Comparison of ENCODE assay signal across 18 cellular contexts in genomic region chr6:70973591-70973990, GRCh38. TPM values are rescaled to one million over a fixed set of nuclear protein-coding genes. Genes with fewer than 3 reads are reported as not detected.
"Had no signal": no experiment of that assay in that cellular context is flagged by ENCODE, and none has a peak within 500 bp of the region (broad histone marks: within the 10 kb centered on the region; RNA-seq: fewer than 3 reads in every experiment).

No MANE protein-coding gene starts in this region.

- ATAC-seq: stimulated activated naive B cell treated with anti-CD40 and anti-IgM and Interleukin-4, amounts not matched to agents 10 μg/mL and 1 μg/mL and 100 μg/mL, for 72 hours had no signal

- DNase-seq: activated CD4-positive, alpha-beta T cell treated with anti-CD3 and anti-CD28 coated beads, Interleukin-2, amount 50 U/mL, for 4 hours; activated gamma-delta T cell treated with Interleukin-2 at 50 U/mL for 16 hours; foreskin melanocyte; head of caudate nucleus; left ventricle myocardium inferior; nephron progenitor cell; nucleus accumbens; retina; stimulated activated naive B cell treated with anti-CD40 and anti-IgM and Interleukin-4, amounts not matched to agents 10 μg/mL and 1 μg/mL and 100 μg/mL, for 72 hours; T-helper 2 cell; upper lobe of left lung had no signal

- H3K4me3 ChIP-seq: left ventricle myocardium inferior, thoracic aorta, upper lobe of left lung had no signal

- H3K36me3 ChIP-seq: left ventricle myocardium inferior, thoracic aorta, upper lobe of left lung had no signal

- H3K27me3 ChIP-seq: upper lobe of left lung had no signal

- H3K4me1 ChIP-seq: left ventricle myocardium inferior, upper lobe of left lung had no signal

- H3K9me3 ChIP-seq: left ventricle myocardium inferior, thoracic aorta, upper lobe of left lung had no signal

- H3K27ac ChIP-seq: epithelial cell of prostate, left ventricle myocardium inferior, thoracic aorta, upper lobe of left lung had no signal

RNA-seq across cellular contexts. Expression of gene B3GAT2, which starts 16.7 kb away (rescaled TPM):
- total RNA-seq: activated CD8-positive, alpha-beta memory T cell treated with anti-CD3 and anti-CD28 coated beads for 36 hours; cardiac septum; dermis microvascular lymphatic vessel endothelial cell; fibroblast of lung; kidney epithelial cell; left ventricle myocardium inferior; thoracic aorta had no signal
- polyA plus RNA-seq: fibroblast of lung had no signal
